22 cellular contexts compared by ENCODE assay signal in genomic region chr12:128671528-128672042, GRCh38.
DNase-seq lines count a peak whose midpoint lies in the region; TF ChIP-seq lines count a peak whose summit lies in the region.
"Had no signal": no experiment of that assay in that cellular context is flagged by ENCODE, and none has a peak within 500 bp of the region (broad histone marks: within the 10 kb centered on the region; RNA-seq: fewer than 3 reads in every experiment).

No MANE protein-coding gene starts in this region.

- no peak overlapping the region for H2AK5ac ChIP-seq in mesendoderm (ENCODE audit: low read length)

- H3K23ac ChIP-seq in mesendoderm (ENCODE audit: low read length), result no peak overlapping the region

- no peak overlapping the region for H2BK15ac ChIP-seq in mesendoderm (replicated peaks; ENCODE audit: low read depth)

- no peak overlapping the region for H4K8ac ChIP-seq in mesendoderm (ENCODE audit: low read depth, low read length)

- H3K4me1 ChIP-seq in mesendoderm (ENCODE audit: control insufficient read depth, low read depth, low read length), result no peaks in the 10 kb centered on the region
- H3K4me1 ChIP-seq: Peyer's patch, prostate gland had no signal

- H3K4me2 ChIP-seq in mesendoderm (ENCODE audit: low read length), result no peak overlapping the region

- no peak overlapping the region for H3K56ac ChIP-seq in mesendoderm (ENCODE audit: low read length)

- no peaks in the 10 kb centered on the region for H3K9me3 ChIP-seq in WERI-Rb-1 (ENCODE audit: severe bottlenecking)
- H3K9me3 ChIP-seq: Peyer's patch had no signal

- H3K79me1 ChIP-seq in mesendoderm (ENCODE audit: low read length), result no peaks in the 10 kb centered on the region

- H3K27me3 ChIP-seq in WERI-Rb-1 (ENCODE audit: insufficient read depth, low read depth, severe bottlenecking) (no peaks in the 10 kb centered on the region), mesendoderm (ENCODE audit: insufficient read depth, low read length, poor library complexity) (no peaks in the 10 kb centered on the region)
- H3K27me3 ChIP-seq: Peyer's patch had no signal

- TF ChIP-seq POLR2A in NB4 (IDR thresholded peaks at IDR 0.05; ENCODE audit: extremely low read depth, insufficient read length), result no peak

- no peak overlapping the region for H3K27ac ChIP-seq in WERI-Rb-1
- no peak overlapping the region for H3K27ac ChIP-seq in mesendoderm (ENCODE audit: low read depth, low read length)
- H3K27ac ChIP-seq: Peyer's patch, prostate gland, skin epidermis had no signal

- no peak overlapping the region for H3K18ac ChIP-seq in mesendoderm (ENCODE audit: low read length)

- no peak overlapping the region for H2BK5ac ChIP-seq in mesendoderm (ENCODE audit: low read length)

- no peak overlapping the region for H3K9ac ChIP-seq in mesendoderm (ENCODE audit: low read length)

- H3K79me2 ChIP-seq in mesendoderm (ENCODE audit: control insufficient read depth, insufficient read depth, low read length), result no peaks in the 10 kb centered on the region

- no peak overlapping the region for H4K5ac ChIP-seq in mesendoderm (ENCODE audit: low read length)

- no peak overlapping the region for H2BK120ac ChIP-seq in mesendoderm (ENCODE audit: low read depth, low read length)

- peak; percentile 23 for TF ChIP-seq CTCF in GM10266 (IDR thresholded peaks at IDR 0.05; ENCODE audit: control insufficient read depth, insufficient read depth, low read depth, missing control alignments)
- peak; percentile 40 for TF ChIP-seq CTCF in NB4 (IDR thresholded peaks at IDR 0.05; ENCODE audit: low read depth, low read length)
- peak; percentile 55 for TF ChIP-seq CTCF in WERI-Rb-1 (IDR thresholded peaks at IDR 0.05; ENCODE audit: low read depth, low read length)

- DNase-seq in GM10266 (ENCODE audit: extremely low spot score) (no peak), NB4 (ENCODE audit: low read depth) (peak; percentile 15), WERI-Rb-1 (no peak), mesendoderm (peak; percentile 19), ureter (ENCODE audit: low spot score) (no peak), kidney tubule cell (ENCODE audit: low spot score) (no peak), ecto neural progenitor cell (ENCODE audit: low spot score) (no peak), pons (ENCODE audit: low spot score) (no peak)
- DNase-seq: activated CD4-positive, CD25-positive, alpha-beta regulatory T cell treated with anti-CD3 and anti-CD28 coated beads, Interleukin-2, amount 50 U/mL, for 72 hours; activated CD8-positive, alpha-beta memory T cell treated with anti-CD3 and anti-CD28 coated beads for 24 hours; activated naive CD4-positive, alpha-beta T cell treated with anti-CD3 and anti-CD28 coated beads, Interleukin-2, amount 50 U/mL, for 16 hours; activated T-cell treated with anti-CD3 and anti-CD28 coated beads, Interleukin-2, amount 50 U/mL, for 48 hours; Calu3; head of caudate nucleus; islet precursor cell; naive thymus-derived CD4-positive, alpha-beta T cell; NCI-H1092 treated with DMSO at 0.1 percent for 48 hours; Peyer's patch; stimulated activated CD4-positive, alpha-beta T cell treated with anti-CD3 and anti-CD28 coated beads, Interleukin-2, amount 100 ng/mL, for 48 hours; stimulated activated naive CD8-positive, alpha-beta T cell treated with anti-CD3 and anti-CD28 coated beads, Interleukin-15, amount 100 ng/mL, for 72 hours had no signal

- H3K36me3 ChIP-seq in WERI-Rb-1 (no peaks in the 10 kb centered on the region), mesendoderm (ENCODE audit: control insufficient read depth, insufficient read depth, low read length) (no peaks in the 10 kb centered on the region)
- H3K36me3 ChIP-seq: Peyer's patch, prostate gland had no signal

- no peak overlapping the region for H3K4ac ChIP-seq in mesendoderm (ENCODE audit: low read depth, low read length)

- H3K4me3 ChIP-seq in NB4 (ENCODE audit: low read depth, low read length) (no peak overlapping the region), WERI-Rb-1 (ENCODE audit: low read depth, low read length) (no peak overlapping the region), mesendoderm (ENCODE audit: low read length) (no peak overlapping the region)
- H3K4me3 ChIP-seq: Peyer's patch, prostate gland, skin epidermis had no signal

- no CpG with 5 or more reads among the region's 5 CpGs for WGBS in mesendoderm (ENCODE audit: extremely low coverage, insufficient coverage, low lambda C conversion rate)

Comparison
In these comparisons a context has a peak if more than half of its experiments do, and no peak if none do; other contexts are left out.
1. DNase-seq: peak in NB4 (single experiment) and mesendoderm (single experiment); none in GM10266 (single experiment), WERI-Rb-1 (single experiment), ureter (single experiment), kidney tubule cell (single experiment), ecto neural progenitor cell (single experiment) and pons (single experiment).
2. Peak in every context shown above with its lines, with median percentiles within 50 percentile points of each other: CTCF ChIP-seq.